8 cellular contexts compared by ENCODE assay signal in genomic region chr6:83067448-83068413, GRCh38. TPM values are rescaled to one million over a fixed set of nuclear protein-coding genes. Genes with fewer than 3 reads are reported as not detected.
DNase-seq lines count a peak whose midpoint lies in the region; ATAC-seq and TF ChIP-seq lines count a peak whose summit lies in the region.

Gene DOP1A (plus strand): TSS chr6:83067671. CDS start chr6:83096978, 29,307 bp downstream.

- no peaks in the 10 kb centered on the region for H3K36me3 Mint-ChIP-seq in natural killer cell treated with Interleukin-12 subunit alpha and Interleukin-12 subunit beta and Interleukin-15 and Interleukin-18, amount 100 ng/mL, for 72 hours

- no peaks in the 10 kb centered on the region for H3F3A ChIP-seq in Loucy (ENCODE audit: low read depth)

- H3K9me2 ChIP-seq in Loucy (replicated peaks; ENCODE audit: low read depth, low read length) = no peaks in the 10 kb centered on the region

- H3K4me1 ChIP-seq in Loucy (ENCODE audit: insufficient read depth, low read length, poor library complexity, severe bottlenecking) = peaks cover 60% of the 10 kb centered on the region

- peak within 1 kb of the TSS; percentile 90 for H3K4me2 ChIP-seq in Loucy (ENCODE audit: low read depth, low read length, poor library complexity, severe bottlenecking)

- peaks cover 32 to 33% of the 10 kb centered on the region in 2 donors for H3K4me1 Mint-ChIP-seq in natural killer cell treated with Interleukin-12 subunit alpha and Interleukin-12 subunit beta and Interleukin-15 and Interleukin-18, amount 100 ng/mL, for 72 hours (ENCODE audit: low read depth in 2 of 2)

- no peaks in the 10 kb centered on the region for H3K27me3 ChIP-seq in H7 (ENCODE audit: control insufficient read depth, insufficient read depth, low read length)
- H3K27me3 ChIP-seq in Loucy (ENCODE audit: insufficient read depth, low read length, poor library complexity, severe bottlenecking) = no peaks in the 10 kb centered on the region

- TF ChIP-seq POLR2A in Raji (IDR thresholded peaks at IDR 0.05; ENCODE audit: insufficient read depth, low read depth, low read length) = peak; percentile 78

- H3K4me3 Mint-ChIP-seq in natural killer cell treated with Interleukin-12 subunit alpha and Interleukin-12 subunit beta and Interleukin-15 and Interleukin-18, amount 100 ng/mL, for 72 hours = peak within 1 kb of the TSS; percentile 85

- TF ChIP-seq CTCF in Loucy (conservative IDR thresholded peaks at IDR 0.05; ENCODE audit: low read length) = peak; percentile 91

- in situ Hi-C loops in G401 (cut with HindIII; ENCODE audit: low sequenced_read_pairs) = loop anchor here (25.0 kb wide), 1 partner anchor 445 kb away; the partner anchor contains the start of gene PRSS35

- peaks cover 35% of the 10 kb centered on the region for H3K79me2 ChIP-seq in Loucy (ENCODE audit: insufficient read depth, low read length)

- H3K9ac ChIP-seq in Loucy (ENCODE audit: low read depth, low read length, poor library complexity, severe bottlenecking) = peak within 1 kb of the TSS; percentile 71

- peak within 1 kb of the TSS; percentile 74 to 92 for H3K27ac Mint-ChIP-seq in natural killer cell treated with Interleukin-12 subunit alpha and Interleukin-12 subunit beta and Interleukin-15 and Interleukin-18, amount 100 ng/mL, for 72 hours

- H3K36me3 ChIP-seq in H7 (replicated peaks; ENCODE audit: control insufficient read depth, insufficient read depth, low read length) (no peaks in the 10 kb centered on the region), Loucy (ENCODE audit: insufficient read depth, low read length) (no peaks in the 10 kb centered on the region)

- no peaks in the 10 kb centered on the region for H3K9me3 Mint-ChIP-seq in natural killer cell treated with Interleukin-12 subunit alpha and Interleukin-12 subunit beta and Interleukin-15 and Interleukin-18, amount 100 ng/mL, for 72 hours

- H4K20me1 ChIP-seq in Loucy (ENCODE audit: insufficient read depth, low read length, poor library complexity, severe bottlenecking) = no peaks in the 10 kb centered on the region

- no peaks in the 10 kb centered on the region for H3K9me3 ChIP-seq in Loucy (ENCODE audit: insufficient read depth, low read depth, low read length)

- H3K27me3 Mint-ChIP-seq in natural killer cell treated with Interleukin-12 subunit alpha and Interleukin-12 subunit beta and Interleukin-15 and Interleukin-18, amount 100 ng/mL, for 72 hours = no peaks in the 10 kb centered on the region

- peak within 1 kb of the TSS; percentile 86 for H3K4me3 ChIP-seq in H7 (ENCODE audit: insufficient read depth, low read depth, low read length)
- peak within 1 kb of the TSS; percentile 81 for H3K4me3 ChIP-seq in Loucy (ENCODE audit: low read length, poor library complexity, severe bottlenecking)

- DNase-seq in G401 (ENCODE audit: low spot score) = peak; percentile 94
- DNase-seq in H7 = peak; percentile 88
- DNase-seq in activated effector memory CD4-positive, alpha-beta T cell treated with Interleukin-2 at 50 U/mL for 16 hours = peak; percentile 93
- DNase-seq in fibroblast of peridontal ligament (ENCODE audit: extremely low read depth) = peak; percentile 89
- DNase-seq in natural killer cell treated with Interleukin-12 subunit alpha and Interleukin-12 subunit beta and Interleukin-15 and Interleukin-18, amount 100 ng/mL, for 72 hours (ENCODE audit: low spot score) = peak; percentile 97
- peak; percentile 98 for DNase-seq in stimulated activated naive CD8-positive, alpha-beta T cell treated with anti-CD3 and anti-CD28 coated beads, Interleukin-15, Interleukin-2, amounts not matched to agents 100 U/mL and 50 U/mL, for 24 hours

- ATAC-seq in natural killer cell treated with Interleukin-12 subunit alpha and Interleukin-12 subunit beta and Interleukin-15 and Interleukin-18, amount 100 ng/mL, for 72 hours = peak; percentile 94
- ATAC-seq in stimulated activated naive CD8-positive, alpha-beta T cell treated with anti-CD3 and anti-CD28 coated beads, Interleukin-15, Interleukin-2, amounts not matched to agents 100 U/mL and 50 U/mL, for 24 hours = peak; percentile 91

- H2AFZ ChIP-seq in Loucy (ENCODE audit: low read length) = peak within 1 kb of the TSS; percentile 81

RNA-seq across cellular contexts. Expression of gene DOP1A, which starts in this region (rescaled TPM):
- total RNA-seq in G401 (2014; rRNA removed; shearing (Covaris generic)) = 2.6 and 8.2 TPM in 2 replicates
- total RNA-seq in H7 (2014; rRNA removed; shearing (Covaris generic)) = 10.2 and 14.3 TPM in 2 replicates
- total RNA-seq in natural killer cell treated with Interleukin-12 subunit alpha and Interleukin-12 subunit beta and Interleukin-15 and Interleukin-18, amount 100 ng/mL, for 72 hours = 10 to 100 TPM; 22.6 to 32.6 TPM

Comparison
In these comparisons a context has a peak if more than half of its experiments do, and no peak if none do; other contexts are left out.
1. Peak in every context shown above with its lines: DNase-seq, ATAC-seq and H3K4me3 ChIP-seq.